9 cellular contexts compared by ENCODE assay signal in genomic region chr19:30516111-30516510, GRCh38.
"Had no signal": no experiment of that assay in that cellular context is flagged by ENCODE, and none has a peak within 500 bp of the region (broad histone marks: within the 10 kb centered on the region; RNA-seq: fewer than 3 reads in every experiment).

No MANE protein-coding gene starts in this region.

- H3K36me3 ChIP-seq: HAP-1 had no signal

- H3K27ac ChIP-seq: GM23248 had no signal

- H3K4me3 Mint-ChIP-seq: GM23338, H9, HFFc6 had no signal

- H3K4me1 ChIP-seq: HAP-1 had no signal

- DNase-seq: GM23248, GOT3, H7, H9, HCEC 1CT, HFFc6 had no signal

- H3K9me3 Mint-ChIP-seq: GM23338, H9 had no signal

- ATAC-seq: GM23338, HCT116 had no signal

- H3K27ac Mint-ChIP-seq: GM23338, HFFc6 had no signal

- H3K4me3 ChIP-seq: GM23248, GM23338, HAP-1 had no signal

- H3K9me3 ChIP-seq: HAP-1 had no signal
